In the genomic region with DNA sequence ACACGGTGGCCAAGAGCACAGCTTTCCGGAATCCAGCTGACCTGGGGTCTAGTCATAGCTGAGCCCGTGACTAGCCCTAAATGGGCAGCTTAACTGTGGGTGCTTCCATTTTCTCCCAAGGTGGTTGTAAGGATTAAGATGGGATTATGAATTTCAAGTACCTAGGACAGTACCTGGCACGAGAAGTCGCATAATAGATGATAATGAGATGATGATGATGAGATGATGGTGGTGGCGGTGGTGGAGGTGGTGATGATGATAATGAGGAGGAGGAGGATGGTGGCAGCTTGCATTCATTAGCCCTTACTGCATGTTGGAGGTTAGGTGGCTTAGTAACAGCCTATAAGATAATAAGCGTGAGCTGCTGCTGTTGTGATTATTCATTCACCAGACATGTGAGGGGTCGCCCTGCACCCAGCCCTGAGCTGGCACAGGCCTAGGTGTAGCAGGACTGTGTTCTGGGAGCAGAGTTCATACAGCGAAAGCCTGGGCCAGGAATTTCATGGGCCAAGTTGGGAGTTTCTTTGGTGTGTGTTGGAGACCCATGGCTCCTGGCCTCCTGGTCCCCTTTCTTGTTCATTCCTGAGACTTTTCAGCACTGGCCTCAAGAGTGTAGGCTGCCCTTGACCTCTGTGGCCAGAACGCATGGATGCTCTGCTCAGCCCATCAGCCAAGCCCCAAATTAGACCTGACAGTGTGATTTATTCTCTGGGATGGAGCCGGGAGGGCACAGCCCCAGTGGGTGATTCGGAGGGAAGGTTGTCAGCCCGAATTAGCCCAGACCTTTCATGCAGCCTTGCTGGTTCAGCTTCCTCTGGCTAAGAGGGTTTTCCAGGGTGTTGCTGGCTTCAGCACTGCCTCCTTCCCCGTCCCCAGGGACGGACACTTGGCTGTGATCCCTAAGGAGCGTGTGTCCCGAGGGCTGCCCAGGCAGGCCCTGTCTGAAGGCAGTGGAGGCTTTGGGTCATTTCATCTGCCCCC, we compare ENCODE assay signal across 13 cellular contexts.
DNase-seq lines count a peak whose midpoint lies in the region; ATAC-seq and TF ChIP-seq lines count a peak whose summit lies in the region.
"Had no signal": no experiment of that assay in that cellular context is flagged by ENCODE, and none has a peak within 500 bp of the region (broad histone marks: within the 10 kb centered on the region; RNA-seq: fewer than 3 reads in every experiment).

No MANE protein-coding gene starts in this region.

- CTCF ChIA-PET in naive thymus-derived CD4-positive, alpha-beta T cell (lab: Charles Lee) = no interaction called here

- H3K4me3 ChIP-seq in fibroblast of mammary gland (ENCODE audit: control insufficient read depth, low read depth, low read length) (no peak overlapping the region), retinal pigment epithelial cell (ENCODE audit: low read length) (no peak overlapping the region)
- no peak overlapping the region for H3K4me3 ChIP-seq in naive thymus-derived CD4-positive, alpha-beta T cell (ENCODE audit: low read length)
- H3K4me3 ChIP-seq: coronary artery had no signal

- no peaks in the 10 kb centered on the region for H3K27me3 ChIP-seq in naive thymus-derived CD4-positive, alpha-beta T cell (ENCODE audit: control insufficient read depth in 2 of 2, insufficient read depth in 2 of 2, low read length in 2 of 2)

- no peaks in the 10 kb centered on the region for H3K4me1 ChIP-seq in naive thymus-derived CD4-positive, alpha-beta T cell (ENCODE audit: control insufficient read depth in 2 of 2, insufficient read depth in 2 of 2, low read length in 2 of 2)

- TF ChIP-seq CTCF in fibroblast of mammary gland (conservative IDR thresholded peaks at IDR 0.05; ENCODE audit: control insufficient read depth, insufficient read depth, low read depth, low read length) = no peak
- no peak for TF ChIP-seq CTCF in retinal pigment epithelial cell (conservative IDR thresholded peaks at IDR 0.05; ENCODE audit: low read depth, low read length)

- H3K9me3 ChIP-seq in naive thymus-derived CD4-positive, alpha-beta T cell (ENCODE audit: control insufficient read depth in 2 of 3, low read length in 3 of 3) = no peaks in the 10 kb centered on the region

- H3K4me1 Mint-ChIP-seq in naive thymus-derived CD4-positive, alpha-beta T cell = peaks cover 0 to 11% (median 4%) of the 10 kb centered on the region in 7 donors

- H3K36me3 ChIP-seq in naive thymus-derived CD4-positive, alpha-beta T cell (ENCODE audit: control insufficient read depth in 2 of 3, insufficient read depth in 3 of 3, low read length in 3 of 3) = peaks cover 0 to under 1% (median 0%) of the 10 kb centered on the region in 3 experiments

- peak overlapping the region in 1 of 9 donors; percentile 69 for H3K27ac Mint-ChIP-seq in naive thymus-derived CD4-positive, alpha-beta T cell
- H3K27ac Mint-ChIP-seq: T-helper 2 cell treated with Interferon-gamma antibody and Interleukin-4, amounts not matched to agents 5 μg/mL and 100 μg/mL, for 36 hours had no signal

- DNase-seq in GM04504 (ENCODE audit: low read depth) = peak; percentile 19
- DNase-seq in NCI-H69 (lab: John Stamatoyannopoulos, UW) = peak; percentile 56
- peak; percentile 54 for DNase-seq in fibroblast of mammary gland (ENCODE audit: low read depth)
- peak; percentile 66 for DNase-seq in retinal pigment epithelial cell (ENCODE audit: low read depth)
- no peak for DNase-seq in midbrain (lab: John Stamatoyannopoulos, UW)
- DNase-seq in naive thymus-derived CD4-positive, alpha-beta T cell = no peak
- DNase-seq in middle frontal gyrus (ENCODE audit: extremely low spot score, low spot score) = no peak
- no peak for DNase-seq in cerebellum (ENCODE audit: low spot score)
- DNase-seq: activated T-cell treated with anti-CD3 and anti-CD28 coated beads, Interleukin-2, amount 50 U/mL, for 4 hours; GDM1; KG1 had no signal

- intact Hi-C loops in naive thymus-derived CD4-positive, alpha-beta T cell (cut with micrococcal nuclease) = no loop called here

- H3K27me3 Mint-ChIP-seq in naive thymus-derived CD4-positive, alpha-beta T cell = no peaks in the 10 kb centered on the region

- no peak overlapping the region for H3K27ac ChIP-seq in naive thymus-derived CD4-positive, alpha-beta T cell (ENCODE audit: low read depth, low read length)
- H3K27ac ChIP-seq: coronary artery had no signal

- POLR2A ChIA-PET in naive thymus-derived CD4-positive, alpha-beta T cell (lab: Charles Lee) = interaction anchor here (0.6 kb wide), 1 partner anchor 10 kb away, joined by 3 read pairs; no protein-coding TSS in a partner anchor

- H3K4me3 Mint-ChIP-seq in naive thymus-derived CD4-positive, alpha-beta T cell = no peak overlapping the region
- H3K4me3 Mint-ChIP-seq: activated T-cell treated with anti-CD3 and anti-CD28 coated beads, Interleukin-2, amount 50 U/mL, for 4 hours; T-helper 2 cell treated with Interferon-gamma antibody and Interleukin-4, amounts not matched to agents 5 μg/mL and 100 μg/mL, for 36 hours had no signal

- peaks cover 0 to 8% (median 2%) of the 10 kb centered on the region in 11 donors for H3K9me3 Mint-ChIP-seq in naive thymus-derived CD4-positive, alpha-beta T cell
- H3K9me3 Mint-ChIP-seq: activated T-cell treated with anti-CD3 and anti-CD28 coated beads, Interleukin-2, amount 50 U/mL, for 4 hours; T-helper 2 cell treated with Interferon-gamma antibody and Interleukin-4, amounts not matched to agents 5 μg/mL and 100 μg/mL, for 36 hours had no signal

- no peak for ATAC-seq in naive thymus-derived CD4-positive, alpha-beta T cell
- ATAC-seq: activated T-cell treated with anti-CD3 and anti-CD28 coated beads, Interleukin-2, amount 50 U/mL, for 4 hours had no signal

- peaks cover 6 to 30% (median 12%) of the 10 kb centered on the region in 5 donors for H3K36me3 Mint-ChIP-seq in naive thymus-derived CD4-positive, alpha-beta T cell

Comparison
In these comparisons a context has a peak if more than half of its experiments do, and no peak if none do; other contexts are left out.
1. DNase-seq: peak in GM04504 (single experiment), NCI-H69 (single experiment), fibroblast of mammary gland (single experiment) and retinal pigment epithelial cell (single experiment); none in midbrain (single experiment), naive thymus-derived CD4-positive, alpha-beta T cell (0 of 9), middle frontal gyrus (single experiment) and cerebellum (single experiment).